In the genomic region with DNA sequence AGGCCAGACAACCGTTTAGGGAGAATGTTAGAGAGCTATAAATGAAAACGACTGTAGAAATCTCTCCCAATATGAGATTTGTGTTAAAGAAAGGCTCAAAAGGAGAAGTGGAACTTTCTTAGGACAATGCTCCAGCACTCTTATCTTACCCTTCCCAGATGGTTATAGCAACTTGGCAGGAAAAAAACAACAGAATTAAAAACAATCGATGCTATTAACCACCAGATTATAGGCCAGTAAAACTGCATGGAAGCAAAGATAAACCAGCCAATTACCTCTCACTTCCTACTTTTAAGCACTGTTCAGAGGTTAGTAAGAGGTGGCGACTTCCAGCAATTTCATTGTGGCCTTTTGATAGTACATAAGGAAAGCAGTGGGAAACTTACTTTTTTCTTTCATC, we compare ENCODE assay signal across 16 cellular contexts.
DNase-seq lines count a peak whose midpoint lies in the region; ATAC-seq, FAIRE-seq and TF ChIP-seq lines count a peak whose summit lies in the region.
"Had no signal": no experiment of that assay in that cellular context is flagged by ENCODE, and none has a peak within 500 bp of the region (broad histone marks: within the 10 kb centered on the region; RNA-seq: fewer than 3 reads in every experiment).

No MANE protein-coding gene starts in this region.

- in situ Hi-C loops in K562 (cut with MboI) = loop anchor here (5.0 to 25.0 kb wide), 2 partner anchors 168 to 433 kb away; no protein-coding TSS in a partner anchor

- H3K9me1 ChIP-seq in K562 (ENCODE audit: control insufficient read depth, insufficient read depth, low read length) = no peaks in the 10 kb centered on the region

- BruUV-seq in K562 (replicated peaks; lab: Mats Ljungman, UMichigan) = no TSS peak

- 21% methylated on average over 4 of the region's 4 CpGs for WGBS in K562 (ENCODE audit: insufficient coverage, low coverage, missing lambda C conversion rate)

- no peaks in the 10 kb centered on the region for H4K20me1 ChIP-seq in K562 (replicated peaks; ENCODE audit: control insufficient read depth, insufficient read depth, low read length)

- H3K36me3 ChIP-seq in K562 (ENCODE audit: control insufficient read depth, insufficient read depth, low read length) = no peaks in the 10 kb centered on the region
- peaks cover 0 to 3% (median 0%) of the 10 kb centered on the region in 5 donors for H3K36me3 ChIP-seq in subcutaneous abdominal adipose tissue (ENCODE audit: control insufficient read depth in 5 of 5, insufficient read depth in 5 of 5, low read length in 5 of 5)

- peak overlapping the region in 1 of 2 experiments; percentile 20; a peak in 1 of 4 replicates for H3K9ac ChIP-seq in K562 (ENCODE audit: insufficient read depth in 1 of 2, low read depth in 2 of 2, low read length in 2 of 2)
- peak overlapping the region in 1 of 5 donors; percentile 23 for H3K9ac ChIP-seq in subcutaneous abdominal adipose tissue (ENCODE audit: low read length in 5 of 5)

- TF ChIP-seq CTCF in K562 (IDR thresholded peaks at IDR 0.05 in 2 of 3, conservative IDR thresholded peaks at IDR 0.05 in 1 of 3; ENCODE audit: insufficient read depth in 2 of 3, low read depth in 1 of 3, low read length in 3 of 3) = no peak
- TF ChIP-seq CTCF in GM20000 (IDR thresholded peaks at IDR 0.05; ENCODE audit: extremely low read depth, missing control alignments) = no peak

- H3K4me1 ChIP-seq in K562 (replicated peaks in 1 of 2; ENCODE audit: control insufficient read depth in 2 of 2, insufficient read depth in 2 of 2, low read length in 2 of 2) (peaks cover 0 to 8% of the 10 kb centered on the region in 2 experiments; a peak in 2 of 5 replicates), subcutaneous abdominal adipose tissue (ENCODE audit: control insufficient read depth in 5 of 5, insufficient read depth in 5 of 5, low read length in 5 of 5) (peaks cover 2 to 25% (median 17%) of the 10 kb centered on the region in 5 donors)

- intact Hi-C loops in K562 (cut with micrococcal nuclease) = no loop called here

- H3K27me3 ChIP-seq in K562 (ENCODE audit: control insufficient read depth in 2 of 2, insufficient read depth in 2 of 2, low read length in 2 of 2) = no peaks in the 10 kb centered on the region
- H3K27me3 ChIP-seq in subcutaneous abdominal adipose tissue (ENCODE audit: control insufficient read depth in 5 of 5, insufficient read depth in 4 of 5, low read length in 5 of 5) = no peaks in the 10 kb centered on the region

- peak; percentile 68 for TF ChIP-seq EP300 in K562 (IDR thresholded peaks at IDR 0.05; ENCODE audit: low read length)

- POLR2A ChIA-PET in K562 (lab: Yijun Ruan, JAX) = interaction anchor here (0.7 kb wide), 1 partner anchor 925 kb away, joined by 3 read pairs; no protein-coding TSS in a partner anchor

- FAIRE-seq in H54 (lab: Jason Lieb, UNC) = peak; percentile 61
- FAIRE-seq in K562 (lab: Jason Lieb, UNC) = peak; percentile 58
- FAIRE-seq: HTR-8/SVneo had no signal

- no peak for TF ChIP-seq RAD21 in K562 (CRISPR knock-in tag; conservative IDR thresholded peaks at IDR 0.05 in 1 of 2, IDR thresholded peaks at IDR 0.05 in 1 of 2)

- TF ChIP-seq POLR2A in H54 (IDR thresholded peaks at IDR 0.05; ENCODE audit: low read depth, low read length) = no peak
- no peak for TF ChIP-seq POLR2A in K562 (conservative IDR thresholded peaks at IDR 0.05)

- peak overlapping the region; percentile 48 for H2AFZ ChIP-seq in K562 (ENCODE audit: low read depth, low read length)

- no peak overlapping the region for H3K4me3 ChIP-seq in K562
- H3K4me3 ChIP-seq in subcutaneous abdominal adipose tissue (ENCODE audit: low read depth in 1 of 5, low read length in 5 of 5) = no peak overlapping the region

- CTCF ChIA-PET in K562 (lab: Yijun Ruan, JAX; ENCODE audit: low intra/inter-chr PET ratio) = no interaction called here

- no peaks in the 10 kb centered on the region for H3K79me2 ChIP-seq in K562 (ENCODE audit: control insufficient read depth, insufficient read depth, low read length)

- H3K27ac ChIP-seq in K562 (ENCODE audit: extremely low read depth, low read depth, low read length) (peak overlapping the region; percentile 36; the same call in 1 of the 3 replicates), subcutaneous abdominal adipose tissue (ENCODE audit: low read depth, low read length) (peak overlapping the region; percentile 42)

- DNase-seq in H54 (ENCODE audit: insufficient read length, low spot score) = no peak
- peak; percentile 92 for DNase-seq in OCI-M1 (lab: John Stamatoyannopoulos, UW)
- peak in 2 of 4 experiments; percentile 9 to 30 for DNase-seq in K562 (ENCODE audit: extremely low read depth in 1 of 4, low spot score in 3 of 4)
- DNase-seq in HK-2 (ENCODE audit: unreplicated experiment) = no peak
- no peak for DNase-seq in GM20000 (ENCODE audit: low spot score)
- DNase-seq: CD8-positive, alpha-beta T cell; DMS 273 treated with DMSO at 0.1 percent for 48 hours; HCEC 1CT; NCI-H1105 treated with DMSO at 0.1 percent for 48 hours; NCI-H187; NCI-H446 treated with DMSO at 0.1 percent for 48 hours; NCI-H774; SIG-M5 had no signal

- ATAC-seq in K562 (peak; percentile 57), HG03108 (IDR thresholded peaks at IDR 0.05; ENCODE audit: unreplicated experiment) (no peak)
- ATAC-seq: CD8-positive, alpha-beta T cell had no signal

- no peak overlapping the region for H3K4me2 ChIP-seq in K562 (ENCODE audit: insufficient read depth, low read length)

- H3K9me3 ChIP-seq in K562 (replicated peaks; ENCODE audit: control insufficient read depth, insufficient read depth, low read depth, low read length) = no peaks in the 10 kb centered on the region
- no peaks in the 10 kb centered on the region for H3K9me3 ChIP-seq in subcutaneous abdominal adipose tissue (ENCODE audit: control insufficient read depth in 5 of 5, low read length in 5 of 5)

TF ChIP-seq in K562, 482 proteins besides CTCF, POLR2A, EP300 and RAD21 (continues in another document):
- TF ChIP-seq MECOM (CRISPR knock-in tag; IDR thresholded peaks at IDR 0.05) = no peak
- no peak for TF ChIP-seq ZBED1 (IDR thresholded peaks at IDR 0.05)
- TF ChIP-seq, protein P1, sequence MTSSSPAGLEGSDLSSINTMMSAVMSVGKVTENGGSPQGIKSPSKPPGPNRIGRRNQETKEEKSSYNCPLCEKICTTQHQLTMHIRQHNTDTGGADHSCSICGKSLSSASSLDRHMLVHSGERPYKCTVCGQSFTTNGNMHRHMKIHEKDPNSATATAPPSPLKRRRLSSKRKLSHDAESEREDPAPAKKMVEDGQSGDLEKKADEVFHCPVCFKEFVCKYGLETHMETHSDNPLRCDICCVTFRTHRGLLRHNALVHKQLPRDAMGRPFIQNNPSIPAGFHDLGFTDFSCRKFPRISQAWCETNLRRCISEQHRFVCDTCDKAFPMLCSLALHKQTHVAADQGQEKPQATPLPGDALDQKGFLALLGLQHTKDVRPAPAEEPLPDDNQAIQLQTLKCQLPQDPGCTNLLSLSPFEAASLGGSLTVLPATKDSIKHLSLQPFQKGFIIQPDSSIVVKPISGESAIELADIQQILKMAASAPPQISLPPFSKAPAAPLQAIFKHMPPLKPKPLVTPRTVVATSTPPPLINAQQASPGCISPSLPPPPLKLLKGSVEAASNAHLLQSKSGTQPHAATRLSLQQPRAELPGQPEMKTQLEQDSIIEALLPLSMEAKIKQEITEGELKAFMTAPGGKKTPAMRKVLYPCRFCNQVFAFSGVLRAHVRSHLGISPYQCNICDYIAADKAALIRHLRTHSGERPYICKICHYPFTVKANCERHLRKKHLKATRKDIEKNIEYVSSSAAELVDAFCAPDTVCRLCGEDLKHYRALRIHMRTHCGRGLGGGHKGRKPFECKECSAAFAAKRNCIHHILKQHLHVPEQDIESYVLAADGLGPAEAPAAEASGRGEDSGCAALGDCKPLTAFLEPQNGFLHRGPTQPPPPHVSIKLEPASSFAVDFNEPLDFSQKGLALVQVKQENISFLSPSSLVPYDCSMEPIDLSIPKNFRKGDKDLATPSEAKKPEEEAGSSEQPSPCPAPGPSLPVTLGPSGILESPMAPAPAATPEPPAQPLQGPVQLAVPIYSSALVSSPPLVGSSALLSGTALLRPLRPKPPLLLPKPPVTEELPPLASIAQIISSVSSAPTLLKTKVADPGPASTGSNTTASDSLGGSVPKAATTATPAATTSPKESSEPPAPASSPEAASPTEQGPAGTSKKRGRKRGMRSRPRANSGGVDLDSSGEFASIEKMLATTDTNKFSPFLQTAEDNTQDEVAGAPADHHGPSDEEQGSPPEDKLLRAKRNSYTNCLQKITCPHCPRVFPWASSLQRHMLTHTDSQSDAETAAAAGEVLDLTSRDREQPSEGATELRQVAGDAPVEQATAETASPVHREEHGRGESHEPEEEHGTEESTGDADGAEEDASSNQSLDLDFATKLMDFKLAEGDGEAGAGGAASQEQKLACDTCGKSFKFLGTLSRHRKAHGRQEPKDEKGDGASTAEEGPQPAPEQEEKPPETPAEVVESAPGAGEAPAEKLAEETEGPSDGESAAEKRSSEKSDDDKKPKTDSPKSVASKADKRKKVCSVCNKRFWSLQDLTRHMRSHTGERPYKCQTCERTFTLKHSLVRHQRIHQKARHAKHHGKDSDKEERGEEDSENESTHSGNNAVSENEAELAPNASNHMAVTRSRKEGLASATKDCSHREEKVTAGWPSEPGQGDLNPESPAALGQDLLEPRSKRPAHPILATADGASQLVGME (CRISPR knock-in tag; IDR thresholded peaks at IDR 0.05) = no peak
- no peak for TF ChIP-seq BRD4 (IDR thresholded peaks at IDR 0.05)
- no peak for TF ChIP-seq ZNF311 (CRISPR knock-in tag; IDR thresholded peaks at IDR 0.05)
- TF ChIP-seq E2F8 (IDR thresholded peaks at IDR 0.05; ENCODE audit: low read depth, partially characterized antibody) = no peak
